8 cellular contexts compared by ENCODE assay signal in the genomic region with DNA sequence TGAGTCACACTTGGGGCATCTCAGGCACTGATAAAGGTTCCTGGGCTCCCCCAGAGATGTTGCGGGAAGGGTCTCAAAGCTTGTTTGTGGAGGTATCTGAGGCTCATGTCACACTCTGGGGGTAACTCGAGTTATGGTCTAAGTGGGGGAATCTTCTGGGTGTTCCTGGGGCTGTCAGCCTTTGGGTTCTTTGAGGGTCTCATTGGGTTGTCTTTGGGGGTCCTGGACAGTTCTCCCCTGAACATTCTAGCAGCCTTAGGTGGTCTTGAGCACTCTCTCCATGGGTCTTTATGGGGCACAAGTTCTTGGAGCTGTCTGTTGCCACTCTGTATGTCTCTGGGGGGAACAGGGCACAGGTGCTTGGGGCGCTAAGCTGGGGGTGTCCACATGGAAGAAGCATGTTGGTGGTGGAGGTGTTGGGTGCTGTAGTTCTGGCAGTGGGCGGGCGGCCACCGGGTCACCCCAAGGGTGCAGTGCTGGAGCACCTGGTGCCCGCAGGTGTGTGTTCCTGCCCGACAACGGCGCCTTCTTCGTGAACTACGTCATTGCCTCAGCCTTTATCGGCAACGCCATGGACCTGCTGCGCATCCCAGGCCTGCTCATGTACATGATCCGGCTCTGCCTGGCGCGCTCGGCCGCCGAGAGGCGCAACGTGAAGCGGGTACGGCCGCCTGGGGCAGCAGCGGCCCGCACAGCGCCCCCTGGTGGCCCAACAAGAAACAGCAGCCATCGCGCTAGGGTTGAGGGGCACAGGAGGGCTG. TPM values are rescaled to one million over a fixed set of nuclear protein-coding genes. Genes with fewer than 3 reads are reported as not detected.
DNase-seq lines count a peak whose midpoint lies in the region.

No MANE protein-coding gene starts in this region.

- DNase-seq in DMS53 (lab: John Stamatoyannopoulos, UW), result peak; percentile 96
- DNase-seq in H7, result peak; percentile 98
- DNase-seq in NCI-H1694 treated with DMSO at 0.1 percent for 48 hours (lab: John Stamatoyannopoulos, UW), result peak; percentile 22
- DNase-seq in activated CD4-positive, alpha-beta T cell treated with anti-CD3 and anti-CD28 coated beads, Interleukin-2, amount 50 U/mL, for 24 hours (ENCODE audit: low read depth in 1 of 2, low spot score in 1 of 2), result peak; percentile 65 to 77
- peak; percentile 48 to 67 for DNase-seq in dermis microvascular lymphatic vessel endothelial cell (ENCODE audit: low read depth in 2 of 2)
- peak; percentile 73 to 83 for DNase-seq in lung microvascular endothelial cell (ENCODE audit: low read depth in 2 of 2)
- peak; percentile 61 for DNase-seq in stimulated activated CD8-positive, alpha-beta memory T cell treated with anti-CD3 and anti-CD28 coated beads, Interleukin-12 subunit alpha, Interleukin-12 subunit beta, amount 100 ng/mL, for 4 hours (ENCODE audit: low read depth)
- DNase-seq in NCI-H1436 treated with DMSO at 0.1 percent for 48 hours (lab: John Stamatoyannopoulos, UW), result no peak

- peaks cover 12% of the 10 kb centered on the region for H3K36me3 ChIP-seq in H7 (replicated peaks; ENCODE audit: control insufficient read depth, insufficient read depth, low read length)

- H3K4me3 ChIP-seq in H7 (ENCODE audit: insufficient read depth, low read depth, low read length), result no peak overlapping the region

- no peaks in the 10 kb centered on the region for H3K27me3 ChIP-seq in H7 (ENCODE audit: control insufficient read depth, insufficient read depth, low read length)

RNA-seq across cellular contexts. Expression of gene CAPN11, which starts 7.1 kb away (rescaled TPM):
- total RNA-seq in H7 (2014; rRNA removed; shearing (Covaris generic)), result 1.0 and 2.0 TPM in 2 replicates
- total RNA-seq in dermis microvascular lymphatic vessel endothelial cell (0.76 and 1.9 TPM in 2 replicates), lung microvascular endothelial cell (0.20 and 0.65 TPM in 2 replicates)

RNA-seq across cellular contexts. Expression of gene TMEM63B, which starts 24.2 kb away (rescaled TPM):
- 24.9 and 36.2 TPM in 2 replicates for total RNA-seq in H7 (2014; rRNA removed; shearing (Covaris generic))
- total RNA-seq in dermis microvascular lymphatic vessel endothelial cell (10.5 and 21.7 TPM in 2 replicates), lung microvascular endothelial cell (11.3 and 21.2 TPM in 2 replicates)

RNA-seq across cellular contexts. Expression of gene MRPL14, which starts 24.3 kb away (rescaled TPM):
- 91.0 and 92.0 TPM in 2 replicates for total RNA-seq in H7 (2014; rRNA removed; shearing (Covaris generic))
- total RNA-seq in dermis microvascular lymphatic vessel endothelial cell, result 52.6 and 57.9 TPM in 2 replicates
- total RNA-seq in lung microvascular endothelial cell, result 65.4 and 67.1 TPM in 2 replicates
